Comparison of ENCODE assay signal across 1 cellular context in genomic region chr7:1545417-1546246, GRCh38.
TF ChIP-seq lines count a peak whose summit lies in the region.

No MANE protein-coding gene starts in this region.

TF ChIP-seq in HepG2, 621 proteins besides CTCF, POLR2A, EP300 and RAD21:
- TF ChIP-seq RERE (CRISPR knock-in tag; IDR thresholded peaks at IDR 0.05; ENCODE audit: low read depth) = no peak
- no peak for TF ChIP-seq SNAPC5 (CRISPR knock-in tag; IDR thresholded peaks at IDR 0.05; ENCODE audit: borderline replicate concordance)
- TF ChIP-seq ZBTB26 (CRISPR knock-in tag; IDR thresholded peaks at IDR 0.05; ENCODE audit: borderline replicate concordance) = no peak
- TF ChIP-seq CREB1 (IDR thresholded peaks at IDR 0.05) = no peak
- TF ChIP-seq CREB1 (CRISPR knock-in tag; IDR thresholded peaks at IDR 0.05) = no peak
- TF ChIP-seq CREM (IDR thresholded peaks at IDR 0.05) = no peak
- TF ChIP-seq CREM (CRISPR knock-in tag; IDR thresholded peaks at IDR 0.05) = no peak
- TF ChIP-seq ZNF768 (CRISPR knock-in tag; IDR thresholded peaks at IDR 0.05) = no peak
- no peak for TF ChIP-seq ZNF850 (CRISPR knock-in tag; conservative IDR thresholded peaks at IDR 0.05)
- TF ChIP-seq ZNF780A (CRISPR knock-in tag; IDR thresholded peaks at IDR 0.05) = no peak
- no peak for TF ChIP-seq FOXA1 (IDR thresholded peaks at IDR 0.05)
- no peak for TF ChIP-seq FOXA1 (CRISPR knock-in tag; IDR thresholded peaks at IDR 0.05)
- no peak for TF ChIP-seq PCBP2 (optimal IDR thresholded peaks at IDR 0.05; ENCODE audit: low read depth, low read length, poor library complexity, severe bottlenecking)
- no peak for TF ChIP-seq NFRKB (IDR thresholded peaks at IDR 0.05)
- peak; percentile 1 for TF ChIP-seq AGO1 (IDR thresholded peaks at IDR 0.05; ENCODE audit: low read depth, low read length, poor library complexity, severe bottlenecking)
- peak; percentile 71 for TF ChIP-seq PATZ1 (CRISPR knock-in tag; IDR thresholded peaks at IDR 0.05)
- TF ChIP-seq HNF4G (IDR thresholded peaks at IDR 0.05; ENCODE audit: borderline replicate concordance, low read depth, low read length) = no peak
- no peak for TF ChIP-seq HNF4G (CRISPR knock-in tag; IDR thresholded peaks at IDR 0.05; ENCODE audit: borderline replicate concordance, low read depth)
- TF ChIP-seq NR2F1 (CRISPR knock-in tag; IDR thresholded peaks at IDR 0.05) = no peak
- no peak for TF ChIP-seq MEIS1 (CRISPR knock-in tag; IDR thresholded peaks at IDR 0.05; ENCODE audit: borderline replicate concordance)
- TF ChIP-seq ZNF761 (CRISPR knock-in tag; conservative IDR thresholded peaks at IDR 0.05) = no peak
- TF ChIP-seq GABPA (IDR thresholded peaks at IDR 0.05; ENCODE audit: low read depth, low read length) = no peak
- TF ChIP-seq GABPA (CRISPR knock-in tag; IDR thresholded peaks at IDR 0.05; ENCODE audit: low read depth) = no peak
- peak; percentile 31 for TF ChIP-seq AGO2 (optimal IDR thresholded peaks at IDR 0.05; ENCODE audit: low read depth, low read length)
- peak; percentile 17; the same call in 1 of the 2 replicates for TF ChIP-seq STAG1 (CRISPR knock-in tag; IDR thresholded peaks at IDR 0.05)
- no peak for TF ChIP-seq SRSF1 (optimal IDR thresholded peaks at IDR 0.05; ENCODE audit: low read depth, low read length)
- TF ChIP-seq PBX2 (CRISPR knock-in tag; IDR thresholded peaks at IDR 0.05) = no peak
- TF ChIP-seq ZNF563 (CRISPR knock-in tag; IDR thresholded peaks at IDR 0.05) = no peak
- no peak for TF ChIP-seq FOXK1 (CRISPR knock-in tag; IDR thresholded peaks at IDR 0.05; ENCODE audit: borderline replicate concordance, low read depth)
- no peak for TF ChIP-seq SAP130 (CRISPR knock-in tag; IDR thresholded peaks at IDR 0.05; ENCODE audit: low read depth)
- TF ChIP-seq RBFOX2 (IDR thresholded peaks at IDR 0.05; ENCODE audit: low read depth, low read length) = peak; percentile 48
- no peak for TF ChIP-seq ARID5B (CRISPR knock-in tag; IDR thresholded peaks at IDR 0.05)
- no peak for TF ChIP-seq TEF (CRISPR knock-in tag; IDR thresholded peaks at IDR 0.05)
- no peak for TF ChIP-seq ZNF432 (CRISPR knock-in tag; IDR thresholded peaks at IDR 0.05; ENCODE audit: borderline replicate concordance)
- TF ChIP-seq ZNF782 (CRISPR knock-in tag; IDR thresholded peaks at IDR 0.05; ENCODE audit: borderline replicate concordance) = no peak
- no peak for TF ChIP-seq NFE2L2 (IDR thresholded peaks at IDR 0.05; ENCODE audit: low read length)
- TF ChIP-seq ZNF740 (CRISPR knock-in tag; IDR thresholded peaks at IDR 0.05) = no peak
- TF ChIP-seq AHDC1 (CRISPR knock-in tag; IDR thresholded peaks at IDR 0.05; ENCODE audit: borderline replicate concordance) = no peak
- no peak for TF ChIP-seq HES4 (CRISPR knock-in tag; IDR thresholded peaks at IDR 0.05; ENCODE audit: borderline replicate concordance)
